Comparison of ENCODE assay signal across 28 cellular contexts in the genomic region with DNA sequence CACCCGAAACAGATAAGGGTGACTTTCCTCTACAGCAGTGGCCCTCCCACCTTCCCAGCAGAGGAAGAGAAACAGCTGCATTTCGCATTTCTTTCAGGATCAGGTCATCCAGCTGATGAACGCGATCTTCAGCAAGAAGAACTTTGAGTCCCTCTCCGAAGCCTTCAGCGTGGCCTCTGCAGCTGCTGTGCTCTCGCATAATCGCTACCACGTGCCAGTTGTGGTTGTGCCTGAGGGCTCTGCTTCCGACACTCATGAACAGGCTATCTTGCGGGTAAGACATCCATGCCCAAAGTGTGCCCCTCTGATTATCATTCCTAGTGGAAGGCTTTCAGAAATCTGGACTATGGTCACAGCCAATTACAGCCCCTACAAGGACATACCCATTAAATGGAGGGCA. TPM values are rescaled to one million over a fixed set of nuclear protein-coding genes. Genes with fewer than 3 reads are reported as not detected.
"Had no signal": no experiment of that assay in that cellular context is flagged by ENCODE, and none has a peak within 500 bp of the region (broad histone marks: within the 10 kb centered on the region; RNA-seq: fewer than 3 reads in every experiment).

No MANE protein-coding gene starts in this region.

- H3K27ac ChIP-seq: Peyer's patch, VCaP had no signal

- H3K27me3 ChIP-seq: Peyer's patch had no signal

- DNase-seq: activated CD4-positive, alpha-beta memory T cell treated with anti-CD3 and anti-CD28 coated beads for 36 hours; activated CD4-positive, alpha-beta T cell treated with anti-CD3 and anti-CD28 coated beads, Interleukin-2, amount 10 ng/mL, durations not matched to agents 7 days and 5 days; activated CD4-positive, CD25-positive, alpha-beta regulatory T cell; activated CD8-positive, alpha-beta memory T cell treated with anti-CD3 and anti-CD28 coated beads for 24 hours; activated gamma-delta T cell treated with Interleukin-2 at 50 U/mL for 16 hours; activated naive CD4-positive, alpha-beta T cell treated with anti-CD3 and anti-CD28 coated beads, Interleukin-2, amount 10 ng/mL, durations not matched to agents 7 days and 5 days; activated naive CD8-positive, alpha-beta T cell treated with anti-CD3 and anti-CD28 coated beads for 36 hours; activated T-cell treated with anti-CD3 and anti-CD28 coated beads, Interleukin-2, amount 50 U/mL, for 72 hours; KG1; NCI-H1092; NCI-H1417 treated with DMSO at 0.1 percent for 48 hours; NCI-H1694; NCI-H2029; NCI-H2107; NCI-H345; NCI-H524; Peyer's patch; SHP77; T-helper 17 cell; T1000 had no signal

- H3K4me3 ChIP-seq: Peyer's patch had no signal

- FAIRE-seq: TTC549 had no signal

- ATAC-seq: activated T-cell treated with anti-CD3 and anti-CD28 coated beads, Interleukin-2, amount 50 U/mL, for 72 hours; T-helper 17 cell had no signal

- H3K4me1 ChIP-seq: Peyer's patch had no signal

- H3K9me3 ChIP-seq: Peyer's patch had no signal

RNA-seq across cellular contexts. Expression of a gene that starts 54.4 kb away (rescaled TPM):
- total RNA-seq: activated CD4-positive, alpha-beta memory T cell treated with anti-CD3 and anti-CD28 coated beads for 36 hours; activated CD4-positive, alpha-beta T cell treated with anti-CD3 and anti-CD28 coated beads, Interleukin-2, amount 10 ng/mL, durations not matched to agents 7 days and 5 days; activated naive CD8-positive, alpha-beta T cell treated with anti-CD3 and anti-CD28 coated beads for 36 hours; activated T-cell treated with anti-CD3 and anti-CD28 coated beads, Interleukin-2, amount 50 U/mL, for 72 hours; activated T-helper 2 cell treated with anti-CD3 and anti-CD28 coated beads, Interferon-gamma antibody, Interleukin-2, Interleukin-4, amounts not matched to agents 10 μg/mL and 5 μg/mL and 100 μg/mL, durations not matched to agents 14 hours and 24 hours and 36 hours; cardiac septum; MCF 10A; Peyer's patch; SK-MEL-5; T-helper 17 cell had no signal
- polyA plus RNA-seq: adipose tissue, IgD-negative memory B cell had no signal
